Comparison of ENCODE assay signal across 27 cellular contexts in the genomic region with DNA sequence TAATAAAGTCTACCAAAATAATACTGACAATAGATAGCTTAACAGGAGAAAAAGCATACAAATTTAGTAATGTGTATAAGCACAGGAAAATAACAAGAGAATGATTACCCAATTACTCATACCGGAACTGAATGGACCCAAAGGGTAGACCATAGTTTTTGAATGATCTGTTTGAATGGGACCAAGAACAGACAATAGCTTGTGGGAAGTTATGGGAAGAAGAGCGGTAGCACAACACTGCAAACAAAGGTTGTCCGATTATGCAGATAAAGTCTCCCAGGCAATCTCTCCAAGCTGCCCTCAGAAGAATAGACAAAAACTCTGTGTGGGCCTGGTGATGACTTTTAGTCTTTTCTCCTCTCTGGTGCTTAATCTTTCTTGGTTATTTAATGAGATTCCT.
A peak's percentile ranks its signal among the peaks of the same experiment; 100 is the strongest.
DNase-seq lines count a peak whose midpoint lies in the region; ATAC-seq, FAIRE-seq and TF ChIP-seq lines count a peak whose summit lies in the region.
"Had no signal": no experiment of that assay in that cellular context is flagged by ENCODE, and none has a peak within 500 bp of the region (broad histone marks: within the 10 kb centered on the region; RNA-seq: fewer than 3 reads in every experiment).

No MANE protein-coding gene starts in this region.

- H3K4me1 Mint-ChIP-seq in GM23338, result no peaks in the 10 kb centered on the region
- H3K4me1 Mint-ChIP-seq in astrocyte (ENCODE audit: low read depth, unreplicated experiment), result peaks cover 15% of the 10 kb centered on the region
- H3K4me1 Mint-ChIP-seq: memory B cell had no signal

- no peaks in the 10 kb centered on the region for H3K36me3 Mint-ChIP-seq in GM23338 (ENCODE audit: low read depth)
- no peaks in the 10 kb centered on the region for H3K36me3 Mint-ChIP-seq in astrocyte (ENCODE audit: low read depth, unreplicated experiment)
- H3K36me3 Mint-ChIP-seq: memory B cell had no signal

- peak; percentile 29 for FAIRE-seq in astrocyte (lab: Jason Lieb, UNC)
- FAIRE-seq: D721Med had no signal

- H3K27me3 Mint-ChIP-seq in GM23338 (ENCODE audit: insufficient read depth, low read depth, poor library complexity) (no peaks in the 10 kb centered on the region), astrocyte (ENCODE audit: low read depth, unreplicated experiment) (no peaks in the 10 kb centered on the region)

- H3K4me3 Mint-ChIP-seq in GM23338 (no peak overlapping the region), astrocyte (ENCODE audit: unreplicated experiment) (no peak overlapping the region)
- H3K4me3 Mint-ChIP-seq: activated T-helper 1 cell treated with anti-CD3 and anti-CD28 coated beads, Interleukin-12 subunit alpha, Interleukin-12 subunit beta, Interleukin-2, Interleukin-4 antibody, amounts not matched to agents 30 ng/mL and 10 ng/mL and 1 ng/mL, durations not matched to agents 14 hours and 24 hours and 36 hours; memory B cell had no signal

- H3K36me3 ChIP-seq in BLaER1 (no peaks in the 10 kb centered on the region), GM23338 (ENCODE audit: insufficient read depth) (no peaks in the 10 kb centered on the region), astrocyte (ENCODE audit: insufficient read depth, low read length) (no peaks in the 10 kb centered on the region), left lung (no peaks in the 10 kb centered on the region), left ventricle myocardium inferior (no peaks in the 10 kb centered on the region)
- H3K36me3 ChIP-seq: esophagus muscularis mucosa, gastroesophageal sphincter, spleen, transverse colon had no signal

- H3K27me3 ChIP-seq in BLaER1 (no peaks in the 10 kb centered on the region), GM23338 (ENCODE audit: insufficient read depth) (no peaks in the 10 kb centered on the region), astrocyte (ENCODE audit: insufficient read depth, low read length) (no peaks in the 10 kb centered on the region), left lung (no peaks in the 10 kb centered on the region), left ventricle myocardium inferior (ENCODE audit: low read depth) (no peaks in the 10 kb centered on the region)
- H3K27me3 ChIP-seq: esophagus muscularis mucosa, gastroesophageal sphincter, spleen, transverse colon had no signal

- H3K9me3 ChIP-seq in BLaER1 (no peaks in the 10 kb centered on the region), astrocyte (ENCODE audit: insufficient read depth, low read depth, low read length) (no peaks in the 10 kb centered on the region), left lung (peaks cover 0 to 4% of the 10 kb centered on the region in 2 donors), left ventricle myocardium inferior (replicated peaks) (peaks cover 13% of the 10 kb centered on the region)
- H3K9me3 ChIP-seq: esophagus muscularis mucosa, gastroesophageal sphincter, transverse colon had no signal

- H3K9ac ChIP-seq in BLaER1 (no peak overlapping the region), astrocyte (ENCODE audit: low read length) (peak overlapping the region; percentile 17)

- H3K4me1 ChIP-seq in BLaER1 (peaks cover 25% of the 10 kb centered on the region), GM23338 (ENCODE audit: insufficient read depth) (peaks cover 6% of the 10 kb centered on the region; the same call in 1 of the 2 replicates), astrocyte (ENCODE audit: insufficient read depth, low read length) (peaks cover 16% of the 10 kb centered on the region), left lung (no peaks in the 10 kb centered on the region), left ventricle myocardium inferior (no peaks in the 10 kb centered on the region)
- H3K4me1 ChIP-seq: esophagus muscularis mucosa, gastroesophageal sphincter, spleen, transverse colon had no signal

- H3K4me3 ChIP-seq in BLaER1 (no peak overlapping the region), GM23338 (no peak overlapping the region), astrocyte (ENCODE audit: insufficient read depth, low read depth, low read length) (no peak overlapping the region), left lung (no peak overlapping the region), left ventricle myocardium inferior (no peak overlapping the region)
- H3K4me3 ChIP-seq: esophagus muscularis mucosa, gastroesophageal sphincter, spleen, transverse colon had no signal

- intact Hi-C loops in left lung (cut with DNase I) (no loop called here), left ventricle myocardium inferior (cut with micrococcal nuclease) (no loop called here), head of caudate nucleus (cut with DNase I) (no loop called here)

- H3K9me3 Mint-ChIP-seq in GM23338 (no peaks in the 10 kb centered on the region), astrocyte (ENCODE audit: unreplicated experiment) (peaks cover 2% of the 10 kb centered on the region)
- H3K9me3 Mint-ChIP-seq: activated T-helper 1 cell treated with anti-CD3 and anti-CD28 coated beads, Interleukin-12 subunit alpha, Interleukin-12 subunit beta, Interleukin-2, Interleukin-4 antibody, amounts not matched to agents 30 ng/mL and 10 ng/mL and 1 ng/mL, durations not matched to agents 14 hours and 24 hours and 36 hours had no signal

- no peaks in the 10 kb centered on the region for H3F3A ChIP-seq in GM23338 (replicated peaks; ENCODE audit: low read depth)

- peaks cover 8% of the 10 kb centered on the region for H3K9me2 ChIP-seq in GM23338 (ENCODE audit: insufficient read depth)

- TF ChIP-seq CTCF in GM23338 (conservative IDR thresholded peaks at IDR 0.05; ENCODE audit: low read depth in 2 of 2) (no peak), astrocyte (IDR thresholded peaks at IDR 0.05; ENCODE audit: insufficient read depth, low read depth, low read length) (no peak), left lung (IDR thresholded peaks at IDR 0.05) (no peak), left ventricle myocardium inferior (IDR thresholded peaks at IDR 0.05; ENCODE audit: borderline replicate concordance) (no peak)

- no peak overlapping the region for H3K27ac ChIP-seq in BLaER1
- no peak overlapping the region for H3K27ac ChIP-seq in GM23338 (ENCODE audit: low read depth)
- H3K27ac ChIP-seq in astrocyte (ENCODE audit: low read depth, low read length), result peak overlapping the region; percentile 69
- peak overlapping the region; percentile 14 to 29 for H3K27ac ChIP-seq in left lung
- no peak overlapping the region for H3K27ac ChIP-seq in left ventricle myocardium inferior (replicated peaks)
- H3K27ac ChIP-seq: C4-2B, esophagus muscularis mucosa, gastroesophageal sphincter, spleen, transverse colon had no signal

- ATAC-seq in GM23338 (no peak), left lung (no peak), GM21737 (IDR thresholded peaks at IDR 0.05; ENCODE audit: unreplicated experiment) (no peak)
- ATAC-seq: gastroesophageal sphincter; stimulated activated naive CD8-positive, alpha-beta T cell treated with anti-CD3 and anti-CD28 coated beads, Interleukin-15, Interleukin-2, amounts not matched to agents 100 U/mL and 50 U/mL, for 24 hours had no signal

- H3K27ac Mint-ChIP-seq in GM23338 (no peak overlapping the region), astrocyte (ENCODE audit: unreplicated experiment) (peak overlapping the region; percentile 72)
- H3K27ac Mint-ChIP-seq: activated T-helper 1 cell treated with anti-CD3 and anti-CD28 coated beads, Interleukin-12 subunit alpha, Interleukin-12 subunit beta, Interleukin-2, Interleukin-4 antibody, amounts not matched to agents 30 ng/mL and 10 ng/mL and 1 ng/mL, durations not matched to agents 14 hours and 24 hours and 36 hours; memory B cell had no signal

- H3K79me2 ChIP-seq in GM23338 (replicated peaks; ENCODE audit: insufficient read depth), result no peaks in the 10 kb centered on the region
- H3K79me2 ChIP-seq in astrocyte (ENCODE audit: insufficient read depth, low read length), result no peaks in the 10 kb centered on the region

- peak overlapping the region; percentile 77; the same call in 1 of the 2 replicates for H2AFZ ChIP-seq in GM23338
- peak overlapping the region; percentile 35 for H2AFZ ChIP-seq in astrocyte (ENCODE audit: low read depth, low read length)

- H3K4me2 ChIP-seq in BLaER1 (peak overlapping the region; percentile 47), GM23338 (no peak overlapping the region), astrocyte (ENCODE audit: low read length) (peak overlapping the region; percentile 64)

- H4K20me1 ChIP-seq in BLaER1, result no peaks in the 10 kb centered on the region
- no peaks in the 10 kb centered on the region for H4K20me1 ChIP-seq in GM23338 (replicated peaks; ENCODE audit: insufficient read depth)
- no peaks in the 10 kb centered on the region for H4K20me1 ChIP-seq in astrocyte (ENCODE audit: insufficient read depth, low read length)

- DNase-seq in GM23338 (ENCODE audit: low spot score) (no peak), astrocyte (ENCODE audit: low read depth) (peak; percentile 39), left lung (no peak), hippocampal formation (lab: John Stamatoyannopoulos, UW) (no peak), left ventricle myocardium inferior (no peak), head of caudate nucleus (no peak)
- DNase-seq: activated CD4-positive, alpha-beta T cell treated with anti-CD3 and anti-CD28 coated beads for 48 hours; activated naive CD4-positive, alpha-beta T cell treated with anti-CD3 and anti-CD28 coated beads, Interleukin-2, amount 50 U/mL, for 16 hours; anterior cingulate cortex; cerebellar nuclear complex; effector CD4-positive, alpha-beta T cell; GDM1; NCI-H1105; occipital lobe; SHP77 treated with DMSO at 0.1 percent for 48 hours; spleen; stimulated activated CD4-positive, alpha-beta T cell treated with anti-CD3 and anti-CD28 coated beads, Interleukin-4, amount 100 ng/mL, for 4 hours; stimulated activated naive CD8-positive, alpha-beta T cell treated with anti-CD3 and anti-CD28 coated beads, Interleukin-15, Interleukin-2, amounts not matched to agents 100 U/mL and 50 U/mL, for 24 hours; transverse colon had no signal

TF ChIP-seq in GM23338, 12 proteins besides CTCF, POLR2A, EP300 and RAD21:
- TF ChIP-seq, protein P1, sequence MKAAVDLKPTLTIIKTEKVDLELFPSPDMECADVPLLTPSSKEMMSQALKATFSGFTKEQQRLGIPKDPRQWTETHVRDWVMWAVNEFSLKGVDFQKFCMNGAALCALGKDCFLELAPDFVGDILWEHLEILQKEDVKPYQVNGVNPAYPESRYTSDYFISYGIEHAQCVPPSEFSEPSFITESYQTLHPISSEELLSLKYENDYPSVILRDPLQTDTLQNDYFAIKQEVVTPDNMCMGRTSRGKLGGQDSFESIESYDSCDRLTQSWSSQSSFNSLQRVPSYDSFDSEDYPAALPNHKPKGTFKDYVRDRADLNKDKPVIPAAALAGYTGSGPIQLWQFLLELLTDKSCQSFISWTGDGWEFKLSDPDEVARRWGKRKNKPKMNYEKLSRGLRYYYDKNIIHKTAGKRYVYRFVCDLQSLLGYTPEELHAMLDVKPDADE (IDR thresholded peaks at IDR 0.05), result no peak
- TF ChIP-seq JUNB (IDR thresholded peaks at IDR 0.05; ENCODE audit: unreplicated experiment), result no peak

Comparison
In these comparisons a context has a peak if more than half of its experiments do, and no peak if none do; other contexts are left out.
1. H3K27ac ChIP-seq: peak in astrocyte (single experiment) and left lung (2 of 2); none in BLaER1 (single experiment), GM23338 (single experiment) and left ventricle myocardium inferior (single experiment).